12 cellular contexts compared by ENCODE assay signal in genomic region chr4:156931267-156931666, GRCh38. TPM values are rescaled to one million over a fixed set of nuclear protein-coding genes. Genes with fewer than 3 reads are reported as not detected.
DNase-seq lines count a peak whose midpoint lies in the region; ATAC-seq and TF ChIP-seq lines count a peak whose summit lies in the region.
"Had no signal": no experiment of that assay in that cellular context is flagged by ENCODE, and none has a peak within 500 bp of the region (broad histone marks: within the 10 kb centered on the region; RNA-seq: fewer than 3 reads in every experiment).

No MANE protein-coding gene starts in this region.

- DNase-seq in Calu3: peak; percentile 61
- DNase-seq in PC-3: peak; percentile 82
- peak; percentile 81 for DNase-seq in epithelial cell of prostate (ENCODE audit: low read depth, low spot score)
- DNase-seq in osteocyte (ENCODE audit: extremely low spot score, unreplicated experiment): no peak
- DNase-seq in posterior cingulate gyrus: no peak
- DNase-seq in GDM1 (lab: John Stamatoyannopoulos, UW): no peak
- DNase-seq in GM23338 (ENCODE audit: low spot score): no peak
- no peak for DNase-seq in activated effector memory CD4-positive, alpha-beta T cell treated with Interleukin-2 at 50 U/mL for 16 hours
- DNase-seq: activated CD4-positive, alpha-beta T cell treated with anti-CD3 and anti-CD28 coated beads, Interleukin-2, amount 10 ng/mL, durations not matched to agents 7 days and 5 days; DMS79 treated with DMSO at 0.1 percent for 48 hours; spleen had no signal

- H4K20me1 ChIP-seq in PC-3 (ENCODE audit: low read length): no peaks in the 10 kb centered on the region
- no peaks in the 10 kb centered on the region for H4K20me1 ChIP-seq in GM23338 (replicated peaks; ENCODE audit: insufficient read depth)

- peaks cover 35% of the 10 kb centered on the region for H3K4me1 ChIP-seq in PC-3 (ENCODE audit: insufficient read depth, low read length)
- no peaks in the 10 kb centered on the region for H3K4me1 ChIP-seq in GM23338 (ENCODE audit: insufficient read depth)
- H3K4me1 ChIP-seq: breast epithelium, spleen had no signal

- H3K9me3 Mint-ChIP-seq in Calu3 (ENCODE audit: low read depth, unreplicated experiment): no peaks in the 10 kb centered on the region
- peaks cover 10% of the 10 kb centered on the region for H3K9me3 Mint-ChIP-seq in osteocyte (ENCODE audit: unreplicated experiment)
- H3K9me3 Mint-ChIP-seq in GM23338: peaks cover 12% of the 10 kb centered on the region; the same call in 2 of the 3 replicates

- H3K79me2 ChIP-seq in PC-3 (ENCODE audit: low read length): peaks cover 48% of the 10 kb centered on the region
- no peaks in the 10 kb centered on the region for H3K79me2 ChIP-seq in GM23338 (replicated peaks; ENCODE audit: insufficient read depth)

- POLR2A ChIA-PET in PC-3 (lab: Charles Lee; ENCODE audit: unreplicated experiment): interaction anchor here (0.5 kb wide), 1 partner anchor 15 kb away, joined by 3 read pairs; no protein-coding TSS in a partner anchor

- TF ChIP-seq CTCF in Calu3 (IDR thresholded peaks at IDR 0.05; ENCODE audit: unreplicated experiment) (no peak), PC-3 (conservative IDR thresholded peaks at IDR 0.05; ENCODE audit: low read depth, low read length) (no peak), osteocyte (IDR thresholded peaks at IDR 0.05) (no peak), GM23338 (conservative IDR thresholded peaks at IDR 0.05; ENCODE audit: low read depth in 2 of 2) (no peak)

- H3K4me3 ChIP-seq in PC-3 (ENCODE audit: low read length) (no peak overlapping the region; the same call in 1 of the 2 replicates), GM23338 (no peak overlapping the region)
- H3K4me3 ChIP-seq: breast epithelium, spleen had no signal

- CTCF ChIA-PET in Calu3 (lab: Charles Lee): interaction anchor here (0.7 kb wide), 1 partner anchor 26 kb away, joined by 3 read pairs; no protein-coding TSS in a partner anchor
- CTCF ChIA-PET in PC-3 (lab: Charles Lee): no interaction called here

- H3K4me2 ChIP-seq in PC-3 (ENCODE audit: low read length) (peak overlapping the region; percentile 59), GM23338 (no peak overlapping the region)

- H2AFZ ChIP-seq in PC-3 (ENCODE audit: low read length): 0 out of 2 replicates have a peak overlapping the region, but pooled peaks have one; percentile 39
- no peak overlapping the region for H2AFZ ChIP-seq in GM23338

- H3K4me3 Mint-ChIP-seq in Calu3 (ENCODE audit: low read depth, unreplicated experiment): peak overlapping the region; percentile 45
- H3K4me3 Mint-ChIP-seq in osteocyte (ENCODE audit: unreplicated experiment): no peak overlapping the region
- no peak overlapping the region for H3K4me3 Mint-ChIP-seq in GM23338
- H3K4me3 Mint-ChIP-seq: activated CD4-positive, alpha-beta T cell treated with anti-CD3 and anti-CD28 coated beads, Interleukin-2, amount 10 ng/mL, durations not matched to agents 7 days and 5 days had no signal

- H3K27ac Mint-ChIP-seq in Calu3 (ENCODE audit: unreplicated experiment) (peak overlapping the region; percentile 98), osteocyte (ENCODE audit: unreplicated experiment) (peak overlapping the region; percentile 68), GM23338 (no peak overlapping the region)
- H3K27ac Mint-ChIP-seq: activated CD4-positive, alpha-beta T cell treated with anti-CD3 and anti-CD28 coated beads, Interleukin-2, amount 10 ng/mL, durations not matched to agents 7 days and 5 days had no signal

- H3K4me1 Mint-ChIP-seq in Calu3 (ENCODE audit: low read depth, unreplicated experiment) (peaks cover 11% of the 10 kb centered on the region), osteocyte (ENCODE audit: unreplicated experiment) (peaks cover 29% of the 10 kb centered on the region), GM23338 (no peaks in the 10 kb centered on the region)
- H3K4me1 Mint-ChIP-seq: activated CD4-positive, alpha-beta T cell treated with anti-CD3 and anti-CD28 coated beads, Interleukin-2, amount 10 ng/mL, durations not matched to agents 7 days and 5 days had no signal

- H3K36me3 ChIP-seq in PC-3 (ENCODE audit: low read depth, low read length) (peaks cover 19% of the 10 kb centered on the region), GM23338 (ENCODE audit: insufficient read depth) (no peaks in the 10 kb centered on the region)
- H3K36me3 ChIP-seq: breast epithelium, spleen had no signal

- no peaks in the 10 kb centered on the region for H3K9me2 ChIP-seq in PC-3 (replicated peaks; ENCODE audit: low read length)
- H3K9me2 ChIP-seq in GM23338 (ENCODE audit: insufficient read depth): no peaks in the 10 kb centered on the region

- H3K27me3 ChIP-seq in PC-3 (ENCODE audit: low read length): no peaks in the 10 kb centered on the region
- H3K27me3 ChIP-seq in GM23338 (ENCODE audit: insufficient read depth): no peaks in the 10 kb centered on the region
- H3K27me3 ChIP-seq: breast epithelium, spleen had no signal

- H3K27ac ChIP-seq in PC-3 (ENCODE audit: low read length): peak overlapping the region; percentile 83
- peak overlapping the region; percentile 96 for H3K27ac ChIP-seq in epithelial cell of prostate
- H3K27ac ChIP-seq in GM23338 (ENCODE audit: low read depth): no peak overlapping the region
- H3K27ac ChIP-seq: spleen had no signal

- H3K27me3 Mint-ChIP-seq in Calu3 (ENCODE audit: unreplicated experiment) (no peaks in the 10 kb centered on the region), osteocyte (ENCODE audit: unreplicated experiment) (no peaks in the 10 kb centered on the region), GM23338 (ENCODE audit: insufficient read depth, low read depth, poor library complexity) (no peaks in the 10 kb centered on the region)
- H3K27me3 Mint-ChIP-seq: activated CD4-positive, alpha-beta T cell treated with anti-CD3 and anti-CD28 coated beads, Interleukin-2, amount 10 ng/mL, durations not matched to agents 7 days and 5 days had no signal

- peaks cover 8% of the 10 kb centered on the region; the same call in 1 of the 2 replicates for H3K9me3 ChIP-seq in PC-3 (ENCODE audit: low read length)

- intact Hi-C loops in Calu3 (cut with micrococcal nuclease; ENCODE audit: unreplicated experiment) (loop anchor here (5.0 kb wide), 2 partner anchors 39 to 154 kb away; no protein-coding TSS in a partner anchor), PC-3 (cut with micrococcal nuclease) (loop anchor here (1.0 kb wide), 2 partner anchors 28 to 68 kb away; no protein-coding TSS in a partner anchor), posterior cingulate gyrus (cut with DNase I) (no loop called here)

- BruUV-seq in Calu3 (replicated peaks; lab: Mats Ljungman, UMichigan): no TSS peak
- no TSS peak for BruUV-seq in PC-3 (replicated peaks; lab: Mats Ljungman, UMichigan)

- peaks cover 26% of the 10 kb centered on the region for H3K36me3 Mint-ChIP-seq in Calu3 (ENCODE audit: insufficient read depth, unreplicated experiment)
- H3K36me3 Mint-ChIP-seq in osteocyte (ENCODE audit: unreplicated experiment): peaks cover 11% of the 10 kb centered on the region
- H3K36me3 Mint-ChIP-seq in GM23338 (ENCODE audit: low read depth): 0 out of 3 replicates have a peak, but pooled peaks cover 5% of the 10 kb centered on the region

- H3F3A ChIP-seq in PC-3 (ENCODE audit: low read length, unreplicated experiment): peaks cover 5% of the 10 kb centered on the region
- no peaks in the 10 kb centered on the region for H3F3A ChIP-seq in GM23338 (replicated peaks; ENCODE audit: low read depth)

- ATAC-seq in PC-3 (peak; percentile 56), GM23338 (no peak)

- H3K9ac ChIP-seq in PC-3 (ENCODE audit: low read length): no peak overlapping the region

TF ChIP-seq in GM23338, 12 proteins besides CTCF, POLR2A, EP300 and RAD21 (continues in another document):
- TF ChIP-seq STAT1 (IDR thresholded peaks at IDR 0.05; ENCODE audit: unreplicated experiment) (no peak), JUNB (IDR thresholded peaks at IDR 0.05; ENCODE audit: unreplicated experiment) (no peak), NANOG (IDR thresholded peaks at IDR 0.05; ENCODE audit: borderline replicate concordance) (no peak), ZNF114 (CRISPR knock-in tag; IDR thresholded peaks at IDR 0.05) (no peak), POLR2AphosphoS5 (IDR thresholded peaks at IDR 0.05; ENCODE audit: low read depth) (no peak), EZH2 (IDR thresholded peaks at IDR 0.05; ENCODE audit: low read depth, unreplicated experiment) (no peak)
- TF ChIP-seq, protein P1, sequence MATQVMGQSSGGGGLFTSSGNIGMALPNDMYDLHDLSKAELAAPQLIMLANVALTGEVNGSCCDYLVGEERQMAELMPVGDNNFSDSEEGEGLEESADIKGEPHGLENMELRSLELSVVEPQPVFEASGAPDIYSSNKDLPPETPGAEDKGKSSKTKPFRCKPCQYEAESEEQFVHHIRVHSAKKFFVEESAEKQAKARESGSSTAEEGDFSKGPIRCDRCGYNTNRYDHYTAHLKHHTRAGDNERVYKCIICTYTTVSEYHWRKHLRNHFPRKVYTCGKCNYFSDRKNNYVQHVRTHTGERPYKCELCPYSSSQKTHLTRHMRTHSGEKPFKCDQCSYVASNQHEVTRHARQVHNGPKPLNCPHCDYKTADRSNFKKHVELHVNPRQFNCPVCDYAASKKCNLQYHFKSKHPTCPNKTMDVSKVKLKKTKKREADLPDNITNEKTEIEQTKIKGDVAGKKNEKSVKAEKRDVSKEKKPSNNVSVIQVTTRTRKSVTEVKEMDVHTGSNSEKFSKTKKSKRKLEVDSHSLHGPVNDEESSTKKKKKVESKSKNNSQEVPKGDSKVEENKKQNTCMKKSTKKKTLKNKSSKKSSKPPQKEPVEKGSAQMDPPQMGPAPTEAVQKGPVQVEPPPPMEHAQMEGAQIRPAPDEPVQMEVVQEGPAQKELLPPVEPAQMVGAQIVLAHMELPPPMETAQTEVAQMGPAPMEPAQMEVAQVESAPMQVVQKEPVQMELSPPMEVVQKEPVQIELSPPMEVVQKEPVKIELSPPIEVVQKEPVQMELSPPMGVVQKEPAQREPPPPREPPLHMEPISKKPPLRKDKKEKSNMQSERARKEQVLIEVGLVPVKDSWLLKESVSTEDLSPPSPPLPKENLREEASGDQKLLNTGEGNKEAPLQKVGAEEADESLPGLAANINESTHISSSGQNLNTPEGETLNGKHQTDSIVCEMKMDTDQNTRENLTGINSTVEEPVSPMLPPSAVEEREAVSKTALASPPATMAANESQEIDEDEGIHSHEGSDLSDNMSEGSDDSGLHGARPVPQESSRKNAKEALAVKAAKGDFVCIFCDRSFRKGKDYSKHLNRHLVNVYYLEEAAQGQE (IDR thresholded peaks at IDR 0.05; ENCODE audit: unreplicated experiment): no peak

RNA-seq across cellular contexts. Expression of gene PDGFC, which starts 40.3 kb away (rescaled TPM):
- total RNA-seq in Calu3 (2022) (52.1 and 64.5 TPM in 2 replicates), PC-3 (2014; rRNA removed) (16.8 and 23.0 TPM in 2 replicates), osteocyte (21.8 and 25.4 TPM in 2 replicates)
- total RNA-seq in GM23338 (2014; rRNA removed; shearing (Covaris generic)): 3.4 and 3.6 TPM in 2 replicates
- polyA plus RNA-seq in GM23338 (2016; fragmentation: Nextera tagmentation; extraction: Ambion mirVana): 1.3 and 1.8 TPM in 2 replicates
- total RNA-seq: activated CD4-positive, alpha-beta T cell treated with anti-CD3 and anti-CD28 coated beads, Interleukin-2, amount 10 ng/mL, durations not matched to agents 7 days and 5 days had no signal

Comparison
In these comparisons a context has a peak if more than half of its experiments do, and no peak if none do; other contexts are left out.
1. DNase-seq: peak in Calu3 (single experiment), PC-3 (single experiment) and epithelial cell of prostate (single experiment); none in osteocyte (single experiment), posterior cingulate gyrus (0 of 10), GDM1 (single experiment), GM23338 (single experiment) and activated effector memory CD4-positive, alpha-beta T cell treated with Interleukin-2 at 50 U/mL for 16 hours (single experiment).